ENCODE assay signal across 26 cellular contexts in the genomic region with DNA sequence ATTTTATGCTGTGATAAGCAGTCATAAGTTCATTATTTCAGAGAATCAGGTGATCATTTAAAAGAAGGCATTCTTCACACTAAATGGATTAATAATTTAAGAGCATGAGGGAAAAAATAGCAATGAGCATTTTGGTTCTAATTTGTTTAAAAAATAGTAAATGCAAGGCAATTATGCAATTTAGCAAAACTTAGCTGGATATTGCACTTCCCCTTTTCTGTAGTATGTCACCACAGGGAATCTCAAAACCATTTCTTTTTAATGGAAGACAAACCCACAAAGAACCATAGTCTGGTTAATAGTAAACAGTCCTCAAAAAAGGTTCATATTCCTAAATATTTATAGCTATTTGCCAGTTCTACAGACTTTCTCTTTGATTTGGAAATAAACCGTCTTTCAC.
"Had no signal": no experiment of that assay in that cellular context is flagged by ENCODE, and none has a peak within 500 bp of the region (broad histone marks: within the 10 kb centered on the region; RNA-seq: fewer than 3 reads in every experiment).

No MANE protein-coding gene starts in this region.

- H3K36me3 ChIP-seq: colonic mucosa, neural progenitor cell had no signal

- H3K9me3 ChIP-seq: colonic mucosa, mucosa of descending colon, suprapubic skin, vagina had no signal

- H3K27ac ChIP-seq: brain microvascular endothelial cell, colonic mucosa, neural progenitor cell, suprapubic skin, vagina had no signal

- H3K9me3 Mint-ChIP-seq: activated CD4-positive, alpha-beta T cell treated with anti-CD3 and anti-CD28 coated beads, Interleukin-2, amount 10 ng/mL, durations not matched to agents 7 days and 5 days; activated naive CD4-positive, alpha-beta T cell treated with anti-CD3 and anti-CD28 coated beads, Interleukin-2, amount 10 ng/mL, durations not matched to agents 7 days and 5 days; activated naive CD8-positive, alpha-beta T cell treated with anti-CD3 and anti-CD28 coated beads, Interleukin-2, amount 50 U/mL, for 24 hours; activated T-cell treated with anti-CD3 and anti-CD28 coated beads, Interleukin-2, amount 50 U/mL, for 4 hours; naive B cell; neural progenitor cell; stimulated activated naive CD8-positive, alpha-beta T cell treated with anti-CD3 and anti-CD28 coated beads, Interleukin-15, amount 100 ng/mL, for 72 hours had no signal

- H3K27me3 ChIP-seq: brain microvascular endothelial cell, colonic mucosa, neural progenitor cell, suprapubic skin, vagina had no signal

- H3K4me1 Mint-ChIP-seq: neural progenitor cell had no signal

- H3K27ac Mint-ChIP-seq: activated CD4-positive, alpha-beta T cell treated with anti-CD3 and anti-CD28 coated beads, Interleukin-2, amount 10 ng/mL, durations not matched to agents 7 days and 5 days; activated naive CD4-positive, alpha-beta T cell treated with anti-CD3 and anti-CD28 coated beads, Interleukin-2, amount 10 ng/mL, durations not matched to agents 7 days and 5 days; activated naive CD8-positive, alpha-beta T cell treated with anti-CD3 and anti-CD28 coated beads, Interleukin-2, amount 50 U/mL, for 24 hours; naive B cell; neural progenitor cell; progenitor cell of endocrine pancreas; stimulated activated naive CD8-positive, alpha-beta T cell treated with anti-CD3 and anti-CD28 coated beads, Interleukin-15, amount 100 ng/mL, for 72 hours had no signal

- ATAC-seq: activated CD4-positive, CD25-positive, alpha-beta regulatory T cell treated with anti-CD3 and anti-CD28 coated beads, Interleukin-2, amount 50 U/mL, for 24 hours; activated naive CD8-positive, alpha-beta T cell treated with anti-CD3 and anti-CD28 coated beads, Interleukin-2, amount 50 U/mL, for 24 hours; activated T-cell treated with anti-CD3 and anti-CD28 coated beads, Interleukin-2, amount 50 U/mL, for 4 hours; left cardiac atrium; mucosa of descending colon; right cardiac atrium; stimulated activated naive CD8-positive, alpha-beta T cell treated with anti-CD3 and anti-CD28 coated beads, Interleukin-15, amount 100 ng/mL, for 72 hours had no signal

- H3K4me3 ChIP-seq: colonic mucosa, mucosa of descending colon, neural progenitor cell, suprapubic skin, vagina had no signal

- H3K4me1 ChIP-seq: colonic mucosa, neural progenitor cell, suprapubic skin, vagina had no signal

- H3K4me3 Mint-ChIP-seq: activated CD4-positive, alpha-beta T cell treated with anti-CD3 and anti-CD28 coated beads, Interleukin-2, amount 10 ng/mL, durations not matched to agents 7 days and 5 days; activated naive CD4-positive, alpha-beta T cell treated with anti-CD3 and anti-CD28 coated beads, Interleukin-2, amount 10 ng/mL, durations not matched to agents 7 days and 5 days; activated naive CD8-positive, alpha-beta T cell treated with anti-CD3 and anti-CD28 coated beads, Interleukin-2, amount 50 U/mL, for 24 hours; activated T-cell treated with anti-CD3 and anti-CD28 coated beads, Interleukin-2, amount 50 U/mL, for 4 hours; neural progenitor cell; stimulated activated naive CD8-positive, alpha-beta T cell treated with anti-CD3 and anti-CD28 coated beads, Interleukin-15, amount 100 ng/mL, for 72 hours had no signal

- DNase-seq: activated CD4-positive, alpha-beta T cell treated with anti-CD3 and anti-CD28 coated beads, Interleukin-2, amount 10 ng/mL, durations not matched to agents 7 days and 5 days; activated CD8-positive, alpha-beta memory T cell treated with anti-CD3 and anti-CD28 coated beads, Interleukin-2, amount 50 U/mL, for 4 hours; activated naive CD4-positive, alpha-beta T cell treated with anti-CD3 and anti-CD28 coated beads, Interleukin-2, amount 10 ng/mL, durations not matched to agents 7 days and 5 days; activated naive CD8-positive, alpha-beta T cell treated with anti-CD3 and anti-CD28 coated beads, Interleukin-2, amount 50 U/mL, for 24 hours; activated T-cell treated with anti-CD3 and anti-CD28 coated beads, Interleukin-2, amount 50 U/mL, for 4 hours; aorta; brain microvascular endothelial cell; central memory CD4-positive, alpha-beta T cell; colonic mucosa; erythroblast; foreskin melanocyte; glutamatergic neuron; hippocampal formation; left cardiac atrium; mesenchymal stem cell; mucosa of descending colon; naive B cell; right cardiac atrium; stimulated activated CD4-positive, alpha-beta T cell treated with anti-CD3 and anti-CD28 coated beads, Interleukin-4, amount 100 ng/mL, for 1 hour; stimulated activated naive CD8-positive, alpha-beta T cell treated with anti-CD3 and anti-CD28 coated beads, Interleukin-15, amount 100 ng/mL, for 72 hours; trophoblast cell had no signal

- H3K27me3 Mint-ChIP-seq: activated CD4-positive, alpha-beta T cell treated with anti-CD3 and anti-CD28 coated beads, Interleukin-2, amount 10 ng/mL, durations not matched to agents 7 days and 5 days; activated naive CD4-positive, alpha-beta T cell treated with anti-CD3 and anti-CD28 coated beads, Interleukin-2, amount 10 ng/mL, durations not matched to agents 7 days and 5 days; activated naive CD8-positive, alpha-beta T cell treated with anti-CD3 and anti-CD28 coated beads, Interleukin-2, amount 50 U/mL, for 24 hours; naive B cell; progenitor cell of endocrine pancreas; stimulated activated naive CD8-positive, alpha-beta T cell treated with anti-CD3 and anti-CD28 coated beads, Interleukin-15, amount 100 ng/mL, for 72 hours had no signal
